ENCODE assay signal across 8 cellular contexts in the genomic region with DNA sequence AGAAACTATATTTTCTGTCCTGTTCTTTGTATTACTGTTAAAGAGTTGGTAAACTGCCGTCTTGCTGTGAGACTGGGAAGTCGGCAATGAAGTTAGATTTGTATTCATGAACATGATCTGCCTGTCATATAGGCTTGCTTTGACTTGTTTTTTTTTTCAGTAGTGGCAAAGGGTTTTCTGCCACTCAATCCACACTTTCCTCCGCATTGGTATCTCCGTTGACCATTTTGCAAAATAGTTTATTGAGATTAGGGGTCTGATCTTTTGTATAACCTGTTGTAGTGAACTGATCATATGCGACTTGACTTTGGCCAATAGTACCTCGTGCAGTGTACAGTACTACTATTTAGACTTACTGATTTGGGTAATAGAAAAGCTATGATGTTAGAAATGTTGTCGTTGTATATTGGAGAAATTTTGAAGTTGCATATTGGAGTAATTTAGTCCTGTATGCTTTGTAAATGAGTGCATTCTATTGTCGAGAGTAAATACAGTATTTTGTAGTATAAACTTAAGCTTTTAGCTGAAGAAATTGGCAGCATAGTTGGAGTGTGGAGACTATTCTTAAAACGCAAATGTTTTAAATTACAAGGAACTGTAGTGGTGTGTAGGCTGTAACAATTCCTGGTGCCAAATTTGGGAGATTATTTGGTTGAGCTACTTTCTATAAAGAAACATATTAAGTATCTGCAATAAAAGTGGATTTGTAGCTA. TPM values are rescaled to one million over a fixed set of nuclear protein-coding genes. Genes with fewer than 3 reads are reported as not detected.
DNase-seq lines count a peak whose midpoint lies in the region; ATAC-seq and TF ChIP-seq lines count a peak whose summit lies in the region.

No MANE protein-coding gene starts in this region.

- H3K4me3 ChIP-seq in AG04450 (ENCODE audit: low read depth, low read length) (peak overlapping the region; percentile 83), HUES64 (ENCODE audit: low read length) (peak overlapping the region; percentile 95), mammary epithelial cell (replicated peaks in 1 of 3; ENCODE audit: insufficient read depth in 1 of 3, low read depth in 2 of 3, low read length in 3 of 3) (peak overlapping the region; percentile 74 to 100 (median 94)), mesendoderm (ENCODE audit: low read length) (no peak overlapping the region)

- DNase-seq in AG04450 (ENCODE audit: low read depth, low spot score) (no peak), mammary epithelial cell (peak; percentile 30), mesendoderm (no peak), SIG-M5 (lab: John Stamatoyannopoulos, UW) (no peak), NCI-H1048 (lab: John Stamatoyannopoulos, UW) (no peak), middle frontal gyrus (ENCODE audit: extremely low spot score, low spot score) (no peak)

- TSS peak; percentile 12 for BruUV-seq in mammary epithelial cell (replicated peaks; lab: Mats Ljungman, UMichigan)

- H3K9me3 ChIP-seq in AG04450 (ENCODE audit: control insufficient read depth, insufficient read depth, low read length) = no peaks in the 10 kb centered on the region; the same call in 1 of the 2 replicates
- H3K9me3 ChIP-seq in HUES64 (ENCODE audit: insufficient read depth, low read depth, low read length) = no peaks in the 10 kb centered on the region
- no peaks in the 10 kb centered on the region for H3K9me3 ChIP-seq in mammary epithelial cell (replicated peaks; ENCODE audit: insufficient read depth, low read length)

- H2BK120ac ChIP-seq in mesendoderm (ENCODE audit: low read depth, low read length) = no peak overlapping the region

- peaks cover 2% of the 10 kb centered on the region for H3K79me1 ChIP-seq in mesendoderm (ENCODE audit: low read length)

- H2AK5ac ChIP-seq in mesendoderm (ENCODE audit: low read length) = no peak overlapping the region

- dilution Hi-C loops in mammary epithelial cell (cut with HindIII; ENCODE audit: low sequenced_read_pairs) = loop anchor here (5.0 kb wide), 2 partner anchors 45 to 145 kb away; no protein-coding TSS in a partner anchor

- H4K20me1 ChIP-seq in mammary epithelial cell (ENCODE audit: insufficient read depth, low read length) = no peaks in the 10 kb centered on the region

- no peak overlapping the region for H3K4ac ChIP-seq in mesendoderm (ENCODE audit: low read depth, low read length)

- in situ Hi-C loops in mammary epithelial cell (cut with MboI; ENCODE audit: low sequenced_read_pairs in 2 of 2) = loop anchor here in 1 of 2 donors (25.0 kb wide), 1 partner anchor 105 kb away; no protein-coding TSS in a partner anchor

- no peak overlapping the region for H3K9ac ChIP-seq in HUES64 (ENCODE audit: low read depth, low read length)
- H3K9ac ChIP-seq in mammary epithelial cell (ENCODE audit: insufficient read depth, low read length) = peak overlapping the region; percentile 84
- H3K9ac ChIP-seq in mesendoderm (ENCODE audit: low read length) = peak overlapping the region; percentile 92

- peaks cover 24% of the 10 kb centered on the region for H3K4me1 ChIP-seq in HUES64 (ENCODE audit: insufficient read depth, low read length)
- peaks cover 9% of the 10 kb centered on the region for H3K4me1 ChIP-seq in mammary epithelial cell (ENCODE audit: insufficient read depth, low read length)
- H3K4me1 ChIP-seq in mesendoderm (ENCODE audit: control insufficient read depth, low read depth, low read length) = peaks cover 4% of the 10 kb centered on the region

- H3K27me3 ChIP-seq in AG04450 (ENCODE audit: control insufficient read depth, insufficient read depth, low read length) (no peaks in the 10 kb centered on the region), HUES64 (ENCODE audit: insufficient read depth, low read length) (no peaks in the 10 kb centered on the region), mammary epithelial cell (ENCODE audit: insufficient read depth, low read length) (no peaks in the 10 kb centered on the region), mesendoderm (ENCODE audit: insufficient read depth, low read length, poor library complexity) (no peaks in the 10 kb centered on the region)

- peak overlapping the region; percentile 100 for H2AFZ ChIP-seq in mammary epithelial cell (ENCODE audit: low read depth, low read length)

- CTCF ChIA-PET in AG04450 (lab: Charles Lee) = interaction anchor here (0.6 to 2.1 kb wide), 10 partner anchors 12 to 233 kb away, joined by 3 to 8 read pairs (median 4); a partner anchor contains a TSS
- CTCF ChIA-PET in mammary epithelial cell (lab: Charles Lee; ENCODE audit: low non-redundant PET) = interaction anchor here (1.0 kb wide), 1 partner anchor 233 kb away, joined by 3 read pairs; no protein-coding TSS in a partner anchor

- no peak overlapping the region for H3K23ac ChIP-seq in mesendoderm (ENCODE audit: low read length)

- H2BK5ac ChIP-seq in mesendoderm (ENCODE audit: low read length) = no peak overlapping the region

- H3K79me2 ChIP-seq in mammary epithelial cell (ENCODE audit: insufficient read depth, low read length) (peaks cover 61% of the 10 kb centered on the region), mesendoderm (ENCODE audit: control insufficient read depth, insufficient read depth, low read length) (peaks cover 14% of the 10 kb centered on the region)

- 37% methylated on average over 9 of the region's 9 CpGs for WGBS in HUES64
- WGBS in mammary epithelial cell (ENCODE audit: low coverage, missing lambda C conversion rate) = 9% methylated on average over 9 of the region's 9 CpGs
- 100% methylated on average over 2 of the region's 9 CpGs for WGBS in mesendoderm (ENCODE audit: extremely low coverage, insufficient coverage, low lambda C conversion rate)

- no peak overlapping the region for H4K5ac ChIP-seq in mesendoderm (ENCODE audit: low read length)

- no peak for ATAC-seq in GM18868 (IDR thresholded peaks at IDR 0.05; ENCODE audit: unreplicated experiment)

- H3K27ac ChIP-seq in AG04450 (ENCODE audit: low read depth, low read length) (no peak overlapping the region), HUES64 (ENCODE audit: low read depth, low read length) (no peak overlapping the region), mammary epithelial cell (ENCODE audit: insufficient read depth, low read depth, low read length) (peak overlapping the region; percentile 91), mesendoderm (ENCODE audit: low read depth, low read length) (no peak overlapping the region)

- TF ChIP-seq CTCF in AG04450 (IDR thresholded peaks at IDR 0.05; ENCODE audit: low read depth, low read length) = no peak
- TF ChIP-seq CTCF in mammary epithelial cell (conservative IDR thresholded peaks at IDR 0.05 in 1 of 2, IDR thresholded peaks at IDR 0.05 in 1 of 2; ENCODE audit: extremely low read depth in 1 of 2, insufficient read depth in 1 of 2, low read depth in 1 of 2, low read length in 2 of 2) = no peak

- peak overlapping the region; percentile 39 for H3K56ac ChIP-seq in mesendoderm (ENCODE audit: low read length)

- H2BK15ac ChIP-seq in mesendoderm (replicated peaks; ENCODE audit: low read depth) = peak overlapping the region; percentile 57

- no peak overlapping the region for H3K18ac ChIP-seq in mesendoderm (ENCODE audit: low read length)

- H3K36me3 ChIP-seq in HUES64 (ENCODE audit: insufficient read depth, low read length) = no peaks in the 10 kb centered on the region
- no peaks in the 10 kb centered on the region for H3K36me3 ChIP-seq in mammary epithelial cell (ENCODE audit: insufficient read depth, low read length)
- H3K36me3 ChIP-seq in mesendoderm (ENCODE audit: control insufficient read depth, insufficient read depth, low read length) = no peaks in the 10 kb centered on the region

- intact Hi-C loops in mammary epithelial cell (cut with micrococcal nuclease) = loop anchor here (5.0 to 10.0 kb wide), 2 partner anchors 143 to 145 kb away; no protein-coding TSS in a partner anchor

- POLR2A ChIA-PET in AG04450 (lab: Yijun Ruan, JAX) = interaction anchor here (0.7 to 0.8 kb wide), 2 partner anchors 48 to 162 kb away, joined by 3 read pairs; no protein-coding TSS in a partner anchor

- H4K8ac ChIP-seq in mesendoderm (ENCODE audit: low read depth, low read length) = no peak overlapping the region

- H3K4me2 ChIP-seq in mammary epithelial cell (ENCODE audit: insufficient read depth, low read depth, low read length) (peak overlapping the region; percentile 68), mesendoderm (ENCODE audit: low read length) (peak overlapping the region; percentile 78)

RNA-seq across cellular contexts. Expression of a gene that starts 1.8 kb away (rescaled TPM):
- polyA plus RNA-seq in AG04450 (2011; rRNA removed) (20.5 and 27.9 TPM in 2 replicates), mammary epithelial cell (11.9 TPM)
- 44.6 and 64.6 TPM in 2 replicates for polyA minus RNA-seq in AG04450 (2011; rRNA and poly(A)+ RNA removed)
- polyA plus RNA-seq in HUES64 (2013, experiment 1 of 2) = 11.1 TPM
- polyA plus RNA-seq in HUES64 (2013, experiment 2 of 2) = 11.7 TPM
- 10 to 100 TPM; 28.5 to 65.0 TPM for total RNA-seq in mammary epithelial cell
- 25.2 TPM for polyA minus RNA-seq in mammary epithelial cell
- polyA plus RNA-seq in mesendoderm (2013, experiment 1 of 2) = 4.2 TPM
- polyA plus RNA-seq in mesendoderm (2013, experiment 2 of 2) = 4.1 TPM
